Comparison of ENCODE assay signal across 15 cellular contexts in the genomic region with DNA sequence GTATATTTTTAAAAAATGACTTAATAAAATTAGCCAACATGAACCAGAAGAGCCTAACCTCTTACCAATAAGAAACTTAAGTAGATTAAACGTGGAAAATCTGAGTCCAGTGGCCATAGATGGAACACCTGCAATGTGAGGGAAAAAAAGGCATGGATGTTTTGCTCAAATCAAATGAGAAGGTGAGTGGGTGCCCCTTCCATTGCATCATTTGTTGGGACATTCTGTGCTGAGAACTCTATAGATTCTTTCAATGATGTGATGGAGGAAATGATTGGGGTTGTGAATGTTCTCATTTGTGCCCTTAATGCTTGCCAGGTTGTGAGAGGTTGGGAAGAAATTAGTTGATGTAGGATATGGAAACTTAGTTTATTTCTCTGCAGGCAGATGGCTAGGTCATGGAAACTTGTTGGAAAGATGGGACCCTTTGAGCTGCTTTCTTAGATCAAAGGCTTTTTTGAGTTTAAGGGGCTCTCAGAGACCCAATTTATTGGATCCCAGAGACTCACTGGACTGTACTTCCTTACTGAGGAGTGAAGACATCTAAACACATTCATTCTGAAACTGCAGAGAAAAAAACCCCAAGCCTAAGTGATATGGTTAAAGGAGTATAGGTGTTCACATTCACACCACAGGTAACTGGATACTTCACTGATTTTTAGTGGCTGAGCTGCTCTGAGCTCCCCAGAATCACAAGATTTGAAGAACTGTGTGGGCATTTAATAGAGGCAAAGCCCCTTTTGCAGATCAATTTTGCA.
DNase-seq lines count a peak whose midpoint lies in the region; ATAC-seq, FAIRE-seq and TF ChIP-seq lines count a peak whose summit lies in the region.
"Had no signal": no experiment of that assay in that cellular context is flagged by ENCODE, and none has a peak within 500 bp of the region (broad histone marks: within the 10 kb centered on the region; RNA-seq: fewer than 3 reads in every experiment).

No MANE protein-coding gene starts in this region.

- no peak overlapping the region for H3K27ac ChIP-seq in IMR-90 (ENCODE audit: insufficient read depth, low read length)
- H3K27ac ChIP-seq: foreskin keratinocyte had no signal

- 100% methylated on average over 1 of the region's 1 CpG; no CpG with 5 or more reads in 1 of the 2 experiments for WGBS in IMR-90 (ENCODE audit: extremely low coverage in 2 of 2, insufficient read length in 1 of 2), 2 experiments

- CTCF ChIA-PET in IMR-90 (lab: Yijun Ruan, JAX), result interaction anchor here (0.7 kb wide), 1 partner anchor 308 kb away, joined by 3 read pairs; no protein-coding TSS in a partner anchor

- TF ChIP-seq CTCF in IMR-90 (conservative IDR thresholded peaks at IDR 0.05; ENCODE audit: low read depth, low read length), result no peak
- no peak for TF ChIP-seq CTCF in GM20000 (IDR thresholded peaks at IDR 0.05; ENCODE audit: extremely low read depth, missing control alignments)

- DNase-seq in GM19239 (ENCODE audit: insufficient read length, low spot score) (no peak), IMR-90 (no peak), GM20000 (ENCODE audit: low spot score) (no peak), NCI-H524 (lab: John Stamatoyannopoulos, UW) (no peak), occipital lobe (lab: John Stamatoyannopoulos, UW) (no peak)
- DNase-seq: activated CD4-positive, CD25-positive, alpha-beta regulatory T cell treated with anti-CD3 and anti-CD28 coated beads, Interleukin-2, amount 50 U/mL, for 72 hours; cerebellar nuclear complex; DMS53; foreskin keratinocyte; MV-4-11; NCI-H2081; NCI-H82 had no signal

- no peak overlapping the region for H3K23ac ChIP-seq in IMR-90 (ENCODE audit: low read depth, low read length)

- H4K8ac ChIP-seq in IMR-90 (ENCODE audit: low read depth in 2 of 2, low read length in 2 of 2), result no peak overlapping the region

- H3K4me2 ChIP-seq in IMR-90 (ENCODE audit: low read depth, low read length), result no peak overlapping the region
- H3K4me2 ChIP-seq: smooth muscle cell had no signal

- H3K4me1 ChIP-seq in IMR-90 (ENCODE audit: control insufficient read depth, insufficient read depth, low read length), result peaks cover 8% of the 10 kb centered on the region

- peak overlapping the region; percentile 1; the same call in 1 of the 2 replicates for H2BK120ac ChIP-seq in IMR-90 (ENCODE audit: low read depth, low read length)

- no peak overlapping the region for H2AK9ac ChIP-seq in IMR-90 (replicated peaks; ENCODE audit: low read depth, low read length, poor library complexity)

- TF ChIP-seq POLR2A in IMR-90 (IDR thresholded peaks at IDR 0.05; ENCODE audit: low read depth, low read length), result no peak

- no peak overlapping the region for H4K91ac ChIP-seq in IMR-90 (ENCODE audit: insufficient read depth, low read depth, low read length)

- no peak for TF ChIP-seq RAD21 in IMR-90 (IDR thresholded peaks at IDR 0.05; ENCODE audit: low read length)

- 0 out of 3 replicates have a peak overlapping the region, but pooled peaks have one; percentile 83 for H2BK15ac ChIP-seq in IMR-90 (ENCODE audit: low read depth, low read length)

- peaks cover 6% of the 10 kb centered on the region; the same call in 1 of the 2 replicates for H4K20me1 ChIP-seq in IMR-90 (ENCODE audit: insufficient read depth, low read length)

- no peak overlapping the region for H2BK5ac ChIP-seq in IMR-90 (ENCODE audit: low read depth, low read length, poor library complexity, severe bottlenecking)

- peak; percentile 61 for ATAC-seq in GM18520 (IDR thresholded peaks at IDR 0.05; ENCODE audit: unreplicated experiment)
- peak; percentile 64 for ATAC-seq in HG02623 (IDR thresholded peaks at IDR 0.05; ENCODE audit: unreplicated experiment)
- no peak for ATAC-seq in IMR-90 (ENCODE audit: low read depth)
- ATAC-seq: foreskin keratinocyte had no signal

- H2AFZ ChIP-seq in IMR-90 (replicated peaks; ENCODE audit: low read length, poor library complexity), result no peak overlapping the region

- no peak overlapping the region for H3K4me3 ChIP-seq in IMR-90 (ENCODE audit: insufficient read depth, low read depth, low read length)
- H3K4me3 ChIP-seq: smooth muscle cell had no signal

- POLR2A ChIA-PET in IMR-90 (lab: Charles Lee; ENCODE audit: unreplicated experiment), result no interaction called here

- FAIRE-seq in GM19239 (lab: Jason Lieb, UNC), result peak; percentile 37

- in situ Hi-C loops in IMR-90 (cut with MboI; ENCODE audit: low sequenced_read_pairs), result no loop called here

- H3K18ac ChIP-seq in IMR-90 (ENCODE audit: low read depth, low read length), result no peak overlapping the region

- no peak overlapping the region for H3K14ac ChIP-seq in IMR-90 (replicated peaks; ENCODE audit: low read depth, low read length)

- H4K5ac ChIP-seq in IMR-90 (ENCODE audit: low read depth, low read length), result no peak overlapping the region

- intact Hi-C loops in IMR-90 (cut with micrococcal nuclease), result no loop called here

- H3K79me1 ChIP-seq in IMR-90 (ENCODE audit: low read depth in 1 of 2, low read length in 2 of 2), result no peaks in the 10 kb centered on the region

- H3K27me3 ChIP-seq in IMR-90 (ENCODE audit: control insufficient read depth, insufficient read depth, low read length), result no peaks in the 10 kb centered on the region

- dilution Hi-C loops in IMR-90 (cut with HindIII; ENCODE audit: low sequenced_read_pairs, unreplicated experiment), result no loop called here

- H2AK5ac ChIP-seq in IMR-90 (ENCODE audit: low read depth, low read length), result no peak overlapping the region

- no TSS peak for BruUV-seq in IMR-90 (replicated peaks; lab: Mats Ljungman, UMichigan)

- H3K9me3 ChIP-seq in IMR-90 (ENCODE audit: control insufficient read depth, insufficient read depth, low read length), result no peaks in the 10 kb centered on the region

- H3K56ac ChIP-seq in IMR-90 (ENCODE audit: extremely low read depth, insufficient read depth, low read length), result no peak overlapping the region

- H3K36me3 ChIP-seq in IMR-90 (ENCODE audit: control insufficient read depth, insufficient read depth, low read length), result no peaks in the 10 kb centered on the region

- no peak overlapping the region for H3K9ac ChIP-seq in IMR-90 (ENCODE audit: low read depth, low read length)

- H3K9me1 ChIP-seq in IMR-90 (ENCODE audit: insufficient read depth, low read length), result peaks cover 6% of the 10 kb centered on the region

- peak overlapping the region; percentile 0; the same call in 1 of the 2 replicates for H2BK20ac ChIP-seq in IMR-90 (ENCODE audit: low read depth, low read length)

- H3K4ac ChIP-seq in IMR-90 (ENCODE audit: low read depth, low read length), result no peak overlapping the region

TF ChIP-seq in IMR-90, 13 proteins besides CTCF, POLR2A, EP300 and RAD21:
- TF ChIP-seq, protein P1, sequence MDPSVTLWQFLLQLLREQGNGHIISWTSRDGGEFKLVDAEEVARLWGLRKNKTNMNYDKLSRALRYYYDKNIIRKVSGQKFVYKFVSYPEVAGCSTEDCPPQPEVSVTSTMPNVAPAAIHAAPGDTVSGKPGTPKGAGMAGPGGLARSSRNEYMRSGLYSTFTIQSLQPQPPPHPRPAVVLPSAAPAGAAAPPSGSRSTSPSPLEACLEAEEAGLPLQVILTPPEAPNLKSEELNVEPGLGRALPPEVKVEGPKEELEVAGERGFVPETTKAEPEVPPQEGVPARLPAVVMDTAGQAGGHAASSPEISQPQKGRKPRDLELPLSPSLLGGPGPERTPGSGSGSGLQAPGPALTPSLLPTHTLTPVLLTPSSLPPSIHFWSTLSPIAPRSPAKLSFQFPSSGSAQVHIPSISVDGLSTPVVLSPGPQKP (IDR thresholded peaks at IDR 0.05; ENCODE audit: borderline replicate concordance, low read depth, low read length), result no peak
- no peak for TF ChIP-seq MAZ (IDR thresholded peaks at IDR 0.05; ENCODE audit: borderline replicate concordance, low read depth, low read length)
- TF ChIP-seq BHLHE40 (IDR thresholded peaks at IDR 0.05; ENCODE audit: low read depth, low read length), result no peak
- no peak for TF ChIP-seq MAFK (IDR thresholded peaks at IDR 0.05; ENCODE audit: low read depth, low read length)
- no peak for TF ChIP-seq MXI1 (IDR thresholded peaks at IDR 0.05; ENCODE audit: borderline replicate concordance, low read depth, low read length)
- no peak for TF ChIP-seq NFE2L2 (IDR thresholded peaks at IDR 0.05; ENCODE audit: low read depth, low read length)
- no peak for TF ChIP-seq RCOR1 (IDR thresholded peaks at IDR 0.05; ENCODE audit: insufficient replicate concordance, low read length)
- TF ChIP-seq FOS (IDR thresholded peaks at IDR 0.05; ENCODE audit: low read depth, low read length), result no peak
- TF ChIP-seq CEBPB (IDR thresholded peaks at IDR 0.05; ENCODE audit: low read depth, low read length), result no peak
- TF ChIP-seq CHD1 (IDR thresholded peaks at IDR 0.05; ENCODE audit: low read depth, low read length), result no peak
- TF ChIP-seq RFX5 (IDR thresholded peaks at IDR 0.05; ENCODE audit: low read depth, low read length), result no peak
- TF ChIP-seq SMC3 (IDR thresholded peaks at IDR 0.05; ENCODE audit: low read depth, low read length), result no peak
- TF ChIP-seq, protein P2, sequence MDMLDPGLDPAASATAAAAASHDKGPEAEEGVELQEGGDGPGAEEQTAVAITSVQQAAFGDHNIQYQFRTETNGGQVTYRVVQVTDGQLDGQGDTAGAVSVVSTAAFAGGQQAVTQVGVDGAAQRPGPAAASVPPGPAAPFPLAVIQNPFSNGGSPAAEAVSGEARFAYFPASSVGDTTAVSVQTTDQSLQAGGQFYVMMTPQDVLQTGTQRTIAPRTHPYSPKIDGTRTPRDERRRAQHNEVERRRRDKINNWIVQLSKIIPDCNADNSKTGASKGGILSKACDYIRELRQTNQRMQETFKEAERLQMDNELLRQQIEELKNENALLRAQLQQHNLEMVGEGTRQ (IDR thresholded peaks at IDR 0.05; ENCODE audit: low read depth, low read length), result no peak
